In the genomic region with DNA sequence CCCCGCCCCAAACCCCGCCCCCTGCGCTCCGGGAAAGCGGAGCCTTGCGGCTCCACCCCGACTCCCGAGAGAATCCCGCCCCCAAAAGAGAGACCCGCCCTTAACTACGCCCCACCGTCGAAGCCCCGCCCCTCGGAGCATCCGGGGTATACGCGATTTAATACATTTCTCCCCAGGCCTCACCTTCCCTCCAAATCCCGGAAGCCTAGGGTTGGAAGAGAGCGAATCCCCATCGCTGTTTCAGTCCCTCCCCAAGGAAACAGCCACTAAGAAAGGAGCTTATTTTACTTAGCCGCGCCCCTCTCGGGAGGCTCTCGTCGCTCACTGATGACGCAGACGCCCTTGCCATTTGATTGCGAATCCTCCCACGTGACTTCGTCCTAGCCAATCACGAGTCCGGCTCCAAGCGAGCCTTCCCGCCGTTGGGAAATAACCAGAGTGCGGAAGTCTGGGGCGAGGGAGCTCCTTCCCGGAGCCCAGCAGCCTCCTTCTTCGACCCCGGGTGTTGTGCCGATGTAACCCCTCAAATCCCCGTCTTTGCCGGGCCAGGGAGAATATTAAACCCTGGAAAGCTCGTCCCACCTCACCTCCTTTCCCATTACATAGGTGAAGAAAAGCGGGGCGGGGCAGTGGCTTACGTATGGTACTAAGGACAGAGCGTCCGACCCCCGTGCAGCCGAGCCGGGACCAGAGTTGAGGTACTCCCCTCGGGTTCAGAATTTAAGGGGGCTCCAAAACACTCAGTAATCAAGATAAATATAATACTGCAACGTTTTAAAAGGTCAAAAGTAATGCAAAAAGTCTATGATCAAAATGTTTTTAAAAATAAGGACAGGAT, we compare ENCODE assay signal across 8 cellular contexts. TPM values are rescaled to one million over a fixed set of nuclear protein-coding genes. Genes with fewer than 3 reads are reported as not detected.
DNase-seq lines count a peak whose midpoint lies in the region; ATAC-seq, FAIRE-seq and TF ChIP-seq lines count a peak whose summit lies in the region.

No MANE protein-coding gene starts in this region.

- peak; percentile 72 for ATAC-seq in HG03457 (IDR thresholded peaks at IDR 0.05; ENCODE audit: unreplicated experiment)

- no peak for TF ChIP-seq CTCF in BJ (IDR thresholded peaks at IDR 0.05; ENCODE audit: insufficient read depth, low read depth, low read length)

- CTCF ChIA-PET in BJ (lab: Yijun Ruan, JAX), result interaction anchor here (0.9 to 1.3 kb wide), 6 partner anchors 11 to 241 kb away, joined by 3 to 8 read pairs (median 3); no protein-coding TSS in a partner anchor

- peaks cover 3% of the 10 kb centered on the region for H3K27me3 ChIP-seq in BJ (ENCODE audit: control insufficient read depth, insufficient read depth, low read length)

- H3K36me3 ChIP-seq in BJ (ENCODE audit: control insufficient read depth, insufficient read depth, low read length), result peaks cover 2% of the 10 kb centered on the region; the same call in 1 of the 2 replicates

- peak; percentile 99 for DNase-seq in BJ (ENCODE audit: low read depth)
- DNase-seq in GM19240 (ENCODE audit: insufficient read length, low spot score), result peak; percentile 100
- DNase-seq in NCI-H524 (lab: John Stamatoyannopoulos, UW), result peak; percentile 100
- peak; percentile 98 to 100 for DNase-seq in activated CD4-positive, alpha-beta T cell treated with anti-CD3 and anti-CD28 coated beads for 4 hours
- peak; percentile 99 for DNase-seq in kidney glomerular epithelial cell (lab: John Stamatoyannopoulos, UW)
- peak; percentile 98 for DNase-seq in stimulated activated CD4-positive, alpha-beta T cell treated with anti-CD3 and anti-CD28 coated beads, Interleukin-15, amount 100 ng/mL, for 48 hours (ENCODE audit: low read depth in 2 of 2)

- peak; percentile 55 for FAIRE-seq in colon (lab: Jason Lieb, UNC)

- POLR2A ChIA-PET in BJ (lab: Charles Lee), result interaction anchor here (0.7 kb wide), 1 partner anchor 19 kb away, joined by 20 read pairs; no protein-coding TSS in a partner anchor

- peak overlapping the region; percentile 83 for H3K4me3 ChIP-seq in BJ (ENCODE audit: low read depth, low read length)

RNA-seq across cellular contexts. Expression of gene FDXR, which starts 0.5 kb away (rescaled TPM):
- polyA plus RNA-seq in BJ (2011; rRNA removed), result 20.2 and 38.0 TPM in 2 replicates
- 7.9 and 11.3 TPM in 2 replicates for polyA minus RNA-seq in BJ (2011; rRNA and poly(A)+ RNA removed)

RNA-seq across cellular contexts. Expression of gene GRIN2C, which starts 13.6 kb away (rescaled TPM):
- 0.04 TPM in 1 of 2 replicates, not detected in the other for polyA plus RNA-seq in BJ (2011; rRNA removed)
- polyA minus RNA-seq in BJ (2011; rRNA and poly(A)+ RNA removed), result 0.05 TPM in 1 of 2 replicates, not detected in the other

RNA-seq across cellular contexts. Expression of gene FADS6, which starts 20.2 kb away (rescaled TPM):
- not detected in 2 replicates for polyA plus RNA-seq in BJ (2011; rRNA removed)
- polyA minus RNA-seq in BJ (2011; rRNA and poly(A)+ RNA removed), result not detected in 2 replicates

RNA-seq across cellular contexts. Expression of gene USH1G, which starts 49.8 kb away (rescaled TPM):
- polyA plus RNA-seq in BJ (2011; rRNA removed), result not detected in 2 replicates
- polyA minus RNA-seq in BJ (2011; rRNA and poly(A)+ RNA removed), result 0.15 TPM in 1 of 2 replicates, not detected in the other

RNA-seq across cellular contexts. Expression of gene OTOP2, which starts 50.8 kb away (rescaled TPM):
- not detected in 2 replicates for polyA plus RNA-seq in BJ (2011; rRNA removed)
- not detected in 2 replicates for polyA minus RNA-seq in BJ (2011; rRNA and poly(A)+ RNA removed)

Comparison
In these comparisons a context has a peak if more than half of its experiments do, and no peak if none do; other contexts are left out.
1. Peak in every context shown above with its lines: DNase-seq, ATAC-seq and H3K4me3 ChIP-seq.